In the genomic region with DNA sequence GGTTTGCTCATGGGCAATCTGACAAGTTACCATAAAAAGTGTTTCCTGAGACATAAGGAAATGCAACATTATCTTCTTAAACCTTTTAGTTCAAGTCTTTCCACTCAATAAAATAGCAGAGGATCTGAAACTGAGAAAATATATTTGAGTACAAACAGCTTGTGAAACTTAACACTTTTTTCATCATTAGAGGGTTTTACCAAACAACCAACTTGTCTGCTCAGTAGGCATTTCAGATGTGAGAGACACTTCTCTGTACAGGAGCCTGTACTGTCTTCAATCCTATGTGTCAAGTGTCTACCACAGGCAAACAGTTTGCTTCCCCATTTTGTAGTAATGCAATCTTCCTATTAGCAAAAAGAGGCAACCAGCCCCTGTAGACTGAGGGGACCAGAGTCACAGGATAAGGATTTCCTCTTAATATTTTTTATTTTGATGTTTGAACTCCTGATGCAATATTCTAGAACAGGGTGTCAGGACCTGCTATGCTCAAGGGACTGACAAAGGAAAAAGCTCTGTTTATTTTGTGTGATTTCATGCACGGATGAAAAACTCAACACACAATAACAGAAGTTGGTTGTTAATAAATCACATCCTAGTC, we compare ENCODE assay signal across 13 cellular contexts.
DNase-seq lines count a peak whose midpoint lies in the region; ATAC-seq, FAIRE-seq and TF ChIP-seq lines count a peak whose summit lies in the region.
"Had no signal": no experiment of that assay in that cellular context is flagged by ENCODE, and none has a peak within 500 bp of the region (broad histone marks: within the 10 kb centered on the region; RNA-seq: fewer than 3 reads in every experiment).

No MANE protein-coding gene starts in this region.

- no peaks in the 10 kb centered on the region for H3K4me1 Mint-ChIP-seq in activated T-helper 2 cell treated with anti-CD3 and anti-CD28 coated beads, Interferon-gamma antibody, Interleukin-2, Interleukin-4, amounts not matched to agents 10 μg/mL and 5 μg/mL and 100 μg/mL, durations not matched to agents 14 hours and 24 hours and 36 hours (ENCODE audit: low read depth)
- H3K4me1 Mint-ChIP-seq in Caco-2 (ENCODE audit: low read depth, unreplicated experiment): no peaks in the 10 kb centered on the region
- H3K4me1 Mint-ChIP-seq: activated naive CD8-positive, alpha-beta T cell treated with anti-CD3 and anti-CD28 coated beads, Interleukin-2, amount 10 ng/mL, durations not matched to agents 7 days and 5 days had no signal

- H3K4me1 ChIP-seq in A673 (ENCODE audit: insufficient read depth, low read length, poor library complexity, severe bottlenecking) (peaks cover 13% of the 10 kb centered on the region), Caco-2 (no peaks in the 10 kb centered on the region)

- no peaks in the 10 kb centered on the region for H3K9me3 Mint-ChIP-seq in activated T-helper 2 cell treated with anti-CD3 and anti-CD28 coated beads, Interferon-gamma antibody, Interleukin-2, Interleukin-4, amounts not matched to agents 10 μg/mL and 5 μg/mL and 100 μg/mL, durations not matched to agents 14 hours and 24 hours and 36 hours
- H3K9me3 Mint-ChIP-seq in Caco-2 (ENCODE audit: unreplicated experiment): no peaks in the 10 kb centered on the region
- H3K9me3 Mint-ChIP-seq: activated naive CD8-positive, alpha-beta T cell treated with anti-CD3 and anti-CD28 coated beads, Interleukin-2, amount 10 ng/mL, durations not matched to agents 7 days and 5 days had no signal

- no peaks in the 10 kb centered on the region for H3K27me3 Mint-ChIP-seq in activated T-helper 2 cell treated with anti-CD3 and anti-CD28 coated beads, Interferon-gamma antibody, Interleukin-2, Interleukin-4, amounts not matched to agents 10 μg/mL and 5 μg/mL and 100 μg/mL, durations not matched to agents 14 hours and 24 hours and 36 hours (ENCODE audit: low read depth)
- H3K27me3 Mint-ChIP-seq in Caco-2 (ENCODE audit: insufficient read depth, unreplicated experiment): peaks cover 18% of the 10 kb centered on the region
- H3K27me3 Mint-ChIP-seq: activated naive CD8-positive, alpha-beta T cell treated with anti-CD3 and anti-CD28 coated beads, Interleukin-2, amount 10 ng/mL, durations not matched to agents 7 days and 5 days had no signal

- POLR2A ChIA-PET in A673 (lab: Charles Lee; ENCODE audit: low non-redundant PET) (no interaction called here), Caco-2 (lab: Charles Lee) (no interaction called here)

- no peak overlapping the region for H3K27ac ChIP-seq in A673 (ENCODE audit: low read depth, low read length, poor library complexity, severe bottlenecking)
- H3K27ac ChIP-seq: thoracic aorta had no signal

- BruUV-seq in A673 (replicated peaks; lab: Mats Ljungman, UMichigan) (no TSS peak), Caco-2 (replicated peaks; lab: Mats Ljungman, UMichigan) (no TSS peak)

- CTCF ChIA-PET in A673 (lab: Charles Lee) (no interaction called here), Caco-2 (lab: Charles Lee) (no interaction called here)

- no peak for FAIRE-seq in D721Med (lab: Jason Lieb, UNC)
- FAIRE-seq: islet of Langerhans had no signal

- H3K36me3 ChIP-seq in A673 (ENCODE audit: insufficient read depth, low read length, poor library complexity, severe bottlenecking) (no peaks in the 10 kb centered on the region), Caco-2 (ENCODE audit: control insufficient read depth, insufficient read depth, low read length) (no peaks in the 10 kb centered on the region)
- H3K36me3 ChIP-seq: thoracic aorta had no signal

- intact Hi-C loops in A673 (cut with micrococcal nuclease; ENCODE audit: unreplicated experiment) (no loop called here), Caco-2 (cut with micrococcal nuclease; ENCODE audit: unreplicated experiment) (loop anchor here (10.0 kb wide), 1 partner anchor 310 kb away; no protein-coding TSS in a partner anchor)
- intact Hi-C loops in activated T-helper 2 cell treated with anti-CD3 and anti-CD28 coated beads, Interferon-gamma antibody, Interleukin-2, Interleukin-4, amounts not matched to agents 10 μg/mL and 5 μg/mL and 100 μg/mL, durations not matched to agents 14 hours and 24 hours and 36 hours (cut with micrococcal nuclease): no loop called here

- TF ChIP-seq CTCF in A673 (conservative IDR thresholded peaks at IDR 0.05; ENCODE audit: low read depth, low read length) (no peak), D721Med (IDR thresholded peaks at IDR 0.05; ENCODE audit: insufficient read depth, missing control alignments) (no peak), Caco-2 (IDR thresholded peaks at IDR 0.05; ENCODE audit: insufficient read depth in 1 of 2, low read depth in 1 of 2, low read length in 1 of 2, severe bottlenecking in 1 of 2, unreplicated experiment in 1 of 2) (no peak)

- no peaks in the 10 kb centered on the region for H3K27me3 ChIP-seq in A673 (replicated peaks; ENCODE audit: insufficient read depth, low read depth, low read length, poor library complexity)
- H3K27me3 ChIP-seq in Caco-2 (replicated peaks; ENCODE audit: control insufficient read depth, insufficient read depth, low read length): no peaks in the 10 kb centered on the region

- DNase-seq in A673 (ENCODE audit: low spot score) (peak; percentile 23), D721Med (ENCODE audit: insufficient read length, low spot score) (no peak), Caco-2 (no peak), epidermal melanocyte (ENCODE audit: insufficient read length, low spot score) (no peak)
- no peak for DNase-seq in activated T-helper 2 cell treated with anti-CD3 and anti-CD28 coated beads, Interferon-gamma antibody, Interleukin-2, Interleukin-4, amounts not matched to agents 10 μg/mL and 5 μg/mL and 100 μg/mL, durations not matched to agents 14 hours and 24 hours and 36 hours (ENCODE audit: low spot score)
- DNase-seq: activated naive CD8-positive, alpha-beta T cell treated with anti-CD3 and anti-CD28 coated beads, Interleukin-2, amount 10 ng/mL, durations not matched to agents 7 days and 5 days; DMS79 treated with DMSO at 0.1 percent for 48 hours; PC-3 had no signal

- H3K9me3 ChIP-seq in A673 (ENCODE audit: low read depth, low read length, poor library complexity, severe bottlenecking) (no peaks in the 10 kb centered on the region), Caco-2 (0 out of 2 replicates have a peak, but pooled peaks cover under 1% of the 10 kb centered on the region)
- H3K9me3 ChIP-seq: thoracic aorta had no signal

- peak; percentile 93 for ATAC-seq in GM18909 (IDR thresholded peaks at IDR 0.05; ENCODE audit: poor library complexity, unreplicated experiment)
- peak; percentile 71 for ATAC-seq in HG02623 (IDR thresholded peaks at IDR 0.05; ENCODE audit: unreplicated experiment)
- ATAC-seq in HG03460 (IDR thresholded peaks at IDR 0.05; ENCODE audit: unreplicated experiment): peak; percentile 71
- ATAC-seq: PC-3 had no signal

- H3K4me3 Mint-ChIP-seq in activated T-helper 2 cell treated with anti-CD3 and anti-CD28 coated beads, Interferon-gamma antibody, Interleukin-2, Interleukin-4, amounts not matched to agents 10 μg/mL and 5 μg/mL and 100 μg/mL, durations not matched to agents 14 hours and 24 hours and 36 hours (ENCODE audit: low read depth): no peak overlapping the region
- no peak overlapping the region for H3K4me3 Mint-ChIP-seq in Caco-2 (ENCODE audit: unreplicated experiment)
- H3K4me3 Mint-ChIP-seq: activated naive CD8-positive, alpha-beta T cell treated with anti-CD3 and anti-CD28 coated beads, Interleukin-2, amount 10 ng/mL, durations not matched to agents 7 days and 5 days had no signal

- H3K4me3 ChIP-seq in A673 (ENCODE audit: low read depth, low read length, poor library complexity, severe bottlenecking) (no peak overlapping the region), Caco-2 (ENCODE audit: low read depth, low read length) (no peak overlapping the region)
- H3K4me3 ChIP-seq: thoracic aorta had no signal

- no peaks in the 10 kb centered on the region for H3K36me3 Mint-ChIP-seq in activated T-helper 2 cell treated with anti-CD3 and anti-CD28 coated beads, Interferon-gamma antibody, Interleukin-2, Interleukin-4, amounts not matched to agents 10 μg/mL and 5 μg/mL and 100 μg/mL, durations not matched to agents 14 hours and 24 hours and 36 hours (ENCODE audit: low read depth)
- no peaks in the 10 kb centered on the region for H3K36me3 Mint-ChIP-seq in Caco-2 (ENCODE audit: insufficient read depth, unreplicated experiment)
- H3K36me3 Mint-ChIP-seq: activated naive CD8-positive, alpha-beta T cell treated with anti-CD3 and anti-CD28 coated beads, Interleukin-2, amount 10 ng/mL, durations not matched to agents 7 days and 5 days had no signal

- H3K27ac Mint-ChIP-seq in activated T-helper 2 cell treated with anti-CD3 and anti-CD28 coated beads, Interferon-gamma antibody, Interleukin-2, Interleukin-4, amounts not matched to agents 10 μg/mL and 5 μg/mL and 100 μg/mL, durations not matched to agents 14 hours and 24 hours and 36 hours: no peak overlapping the region
- H3K27ac Mint-ChIP-seq in Caco-2 (ENCODE audit: unreplicated experiment): no peak overlapping the region
- H3K27ac Mint-ChIP-seq: activated naive CD8-positive, alpha-beta T cell treated with anti-CD3 and anti-CD28 coated beads, Interleukin-2, amount 10 ng/mL, durations not matched to agents 7 days and 5 days had no signal
